In the genomic region with DNA sequence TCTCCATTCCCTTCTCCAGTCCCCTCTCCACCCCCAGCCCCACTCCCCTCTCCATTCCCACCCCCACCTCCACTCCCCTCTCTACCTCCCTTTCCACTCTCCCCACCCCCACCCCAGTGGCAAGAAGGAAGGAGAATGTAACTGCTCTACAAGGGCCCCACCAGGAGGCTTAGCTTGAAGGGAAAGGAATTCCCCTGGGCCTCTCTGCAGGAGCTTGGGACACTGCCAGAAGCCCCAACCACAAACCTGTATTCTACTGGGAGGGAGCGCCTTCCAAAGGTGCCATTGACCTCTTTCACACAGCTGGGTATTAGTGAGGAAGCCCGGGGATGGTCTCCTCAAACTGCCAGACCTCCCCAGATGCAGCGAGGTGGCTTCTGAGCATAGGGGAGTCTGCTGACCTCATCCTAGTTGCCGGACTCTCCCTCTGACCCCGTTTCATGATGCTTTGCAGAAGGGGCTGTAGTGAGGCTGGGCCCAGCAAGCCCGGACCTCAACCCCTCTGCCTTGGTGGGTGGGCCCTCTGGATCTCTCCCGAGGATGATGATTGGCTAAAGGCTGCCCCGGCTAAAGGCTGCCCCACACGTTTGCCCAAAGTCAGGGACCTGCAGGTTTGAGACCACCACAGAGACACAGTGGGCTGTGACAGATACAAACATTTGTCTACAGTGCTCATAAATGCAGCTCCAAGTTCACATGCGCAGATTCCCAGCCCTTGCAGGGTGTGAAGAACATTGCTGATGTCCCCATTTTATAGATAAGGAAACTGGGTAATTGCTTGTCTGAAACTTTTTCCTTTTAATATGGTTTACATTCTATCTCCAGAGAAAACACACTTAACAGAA, we compare ENCODE assay signal across 9 cellular contexts. TPM values are rescaled to one million over a fixed set of nuclear protein-coding genes. Genes with fewer than 3 reads are reported as not detected.
DNase-seq lines count a peak whose midpoint lies in the region; ATAC-seq, FAIRE-seq and TF ChIP-seq lines count a peak whose summit lies in the region.
"Had no signal": no experiment of that assay in that cellular context is flagged by ENCODE, and none has a peak within 500 bp of the region (broad histone marks: within the 10 kb centered on the region; RNA-seq: fewer than 3 reads in every experiment).

No MANE protein-coding gene starts in this region.

- no peak for TF ChIP-seq POLR2A in GM12892 (IDR thresholded peaks at IDR 0.05; ENCODE audit: low read depth, low read length)

- no peaks in the 10 kb centered on the region for H3K27me3 ChIP-seq in fibroblast of lung (ENCODE audit: control insufficient read depth, insufficient read depth, low read length)
- no peaks in the 10 kb centered on the region for H3K27me3 ChIP-seq in CD4-positive, alpha-beta T cell (ENCODE audit: control insufficient read depth, insufficient read depth, low read length)

- no peaks in the 10 kb centered on the region for H3K9me3 Mint-ChIP-seq in activated T-helper 2 cell treated with anti-CD3 and anti-CD28 coated beads, Interferon-gamma antibody, Interleukin-2, Interleukin-4, amounts not matched to agents 10 μg/mL and 5 μg/mL and 100 μg/mL, durations not matched to agents 14 hours and 24 hours and 36 hours
- H3K9me3 Mint-ChIP-seq in nephron progenitor cell, result no peaks in the 10 kb centered on the region
- no peaks in the 10 kb centered on the region for H3K9me3 Mint-ChIP-seq in CD4-positive, alpha-beta T cell

- peaks cover 7% of the 10 kb centered on the region for H3K79me2 ChIP-seq in fibroblast of lung (ENCODE audit: control insufficient read depth, insufficient read depth, low read length)

- no peak overlapping the region for H3K9ac ChIP-seq in fibroblast of lung (ENCODE audit: insufficient read depth, low read length)

- H3K4me3 Mint-ChIP-seq in activated T-helper 2 cell treated with anti-CD3 and anti-CD28 coated beads, Interferon-gamma antibody, Interleukin-2, Interleukin-4, amounts not matched to agents 10 μg/mL and 5 μg/mL and 100 μg/mL, durations not matched to agents 14 hours and 24 hours and 36 hours (ENCODE audit: low read depth), result no peak overlapping the region
- H3K4me3 Mint-ChIP-seq in nephron progenitor cell, result no peak overlapping the region
- no peak overlapping the region for H3K4me3 Mint-ChIP-seq in CD4-positive, alpha-beta T cell

- CTCF ChIA-PET in CD4-positive, alpha-beta T cell (lab: Charles Lee), result interaction anchor here (1.1 kb wide), 2 partner anchors 18 to 43 kb away, joined by 3 to 4 read pairs; no protein-coding TSS in a partner anchor

- H3K27ac ChIP-seq in fibroblast of lung (ENCODE audit: insufficient read depth, low read length), result no peak overlapping the region
- no peak overlapping the region for H3K27ac ChIP-seq in CD4-positive, alpha-beta T cell (ENCODE audit: low read depth, low read length)

- ATAC-seq in CD4-positive, alpha-beta T cell (ENCODE audit: poor library complexity), result no peak
- no peak for ATAC-seq in GM19397 (IDR thresholded peaks at IDR 0.05; ENCODE audit: unreplicated experiment)

- no peaks in the 10 kb centered on the region for H3K36me3 Mint-ChIP-seq in activated T-helper 2 cell treated with anti-CD3 and anti-CD28 coated beads, Interferon-gamma antibody, Interleukin-2, Interleukin-4, amounts not matched to agents 10 μg/mL and 5 μg/mL and 100 μg/mL, durations not matched to agents 14 hours and 24 hours and 36 hours (ENCODE audit: low read depth)
- H3K36me3 Mint-ChIP-seq in nephron progenitor cell (ENCODE audit: low read depth), result peaks cover 12% of the 10 kb centered on the region
- H3K36me3 Mint-ChIP-seq in CD4-positive, alpha-beta T cell (ENCODE audit: low read depth), result no peaks in the 10 kb centered on the region

- no peaks in the 10 kb centered on the region for H3K9me3 ChIP-seq in fibroblast of lung (ENCODE audit: control insufficient read depth, insufficient read depth, low read depth, low read length)
- H3K9me3 ChIP-seq in CD4-positive, alpha-beta T cell (ENCODE audit: control insufficient read depth, low read length), result no peaks in the 10 kb centered on the region
- H3K9me3 ChIP-seq: mucosa of descending colon had no signal

- no peak overlapping the region for H2AFZ ChIP-seq in fibroblast of lung (ENCODE audit: low read length)

- DNase-seq in GM12892 (ENCODE audit: insufficient read length) (no peak), NCI-H82 treated with DMSO at 0.1 percent for 48 hours (lab: John Stamatoyannopoulos, UW; ENCODE audit: unreplicated experiment) (peak; percentile 50), fibroblast of lung (ENCODE audit: low read depth in 2 of 2) (peak; percentile 46 to 86), retina (peak; percentile 69), nephron progenitor cell (no peak)
- no peak for DNase-seq in activated T-helper 2 cell treated with anti-CD3 and anti-CD28 coated beads, Interferon-gamma antibody, Interleukin-2, Interleukin-4, amounts not matched to agents 10 μg/mL and 5 μg/mL and 100 μg/mL, durations not matched to agents 14 hours and 24 hours and 36 hours (ENCODE audit: low spot score)
- no peak for DNase-seq in CD4-positive, alpha-beta T cell

- H3K36me3 ChIP-seq in fibroblast of lung (ENCODE audit: control insufficient read depth, insufficient read depth, low read length), result peaks cover 4% of the 10 kb centered on the region

- peak; percentile 44 for FAIRE-seq in GM12892 (lab: Jason Lieb, UNC)

- intact Hi-C loops in activated T-helper 2 cell treated with anti-CD3 and anti-CD28 coated beads, Interferon-gamma antibody, Interleukin-2, Interleukin-4, amounts not matched to agents 10 μg/mL and 5 μg/mL and 100 μg/mL, durations not matched to agents 14 hours and 24 hours and 36 hours (cut with micrococcal nuclease), result loop anchor here (1.0 to 2.0 kb wide), 2 partner anchors 17 to 43 kb away; a partner anchor contains a TSS
- intact Hi-C loops in CD4-positive, alpha-beta T cell (cut with DNase I, micrococcal nuclease), result loop anchor here in 1 of 2 experiments (1.0 to 5.0 kb wide), 2 partner anchors 43 to 1303 kb away; no protein-coding TSS in a partner anchor

- H3K27ac Mint-ChIP-seq in activated T-helper 2 cell treated with anti-CD3 and anti-CD28 coated beads, Interferon-gamma antibody, Interleukin-2, Interleukin-4, amounts not matched to agents 10 μg/mL and 5 μg/mL and 100 μg/mL, durations not matched to agents 14 hours and 24 hours and 36 hours, result no peak overlapping the region
- no peak overlapping the region for H3K27ac Mint-ChIP-seq in nephron progenitor cell
- no peak overlapping the region for H3K27ac Mint-ChIP-seq in CD4-positive, alpha-beta T cell

- H3K4me1 Mint-ChIP-seq in activated T-helper 2 cell treated with anti-CD3 and anti-CD28 coated beads, Interferon-gamma antibody, Interleukin-2, Interleukin-4, amounts not matched to agents 10 μg/mL and 5 μg/mL and 100 μg/mL, durations not matched to agents 14 hours and 24 hours and 36 hours (ENCODE audit: low read depth), result peaks cover 18% of the 10 kb centered on the region
- H3K4me1 Mint-ChIP-seq in nephron progenitor cell, result peaks cover 54% of the 10 kb centered on the region
- peaks cover 4% of the 10 kb centered on the region for H3K4me1 Mint-ChIP-seq in CD4-positive, alpha-beta T cell (ENCODE audit: low read depth)

- H3K4me1 ChIP-seq in fibroblast of lung (ENCODE audit: control insufficient read depth, extremely low read depth, insufficient read depth, low read length), result peaks cover 29% of the 10 kb centered on the region

- H3K4me2 ChIP-seq in fibroblast of lung (ENCODE audit: extremely low read depth, insufficient read depth, low read length), result peak overlapping the region; percentile 57

- POLR2A ChIA-PET in CD4-positive, alpha-beta T cell (lab: Charles Lee), result interaction anchor here (0.7 kb wide), 1 partner anchor 65 kb away, joined by 3 read pairs; no protein-coding TSS in a partner anchor

- H3K4me3 ChIP-seq in fibroblast of lung (replicated peaks in 1 of 4; ENCODE audit: control extremely low read depth in 1 of 4, insufficient read depth in 1 of 4, low read depth in 3 of 4, low read length in 4 of 4), result peak overlapping the region in 1 of 4 experiments; percentile 85
- H3K4me3 ChIP-seq: mucosa of descending colon had no signal

- H3K27me3 Mint-ChIP-seq in activated T-helper 2 cell treated with anti-CD3 and anti-CD28 coated beads, Interferon-gamma antibody, Interleukin-2, Interleukin-4, amounts not matched to agents 10 μg/mL and 5 μg/mL and 100 μg/mL, durations not matched to agents 14 hours and 24 hours and 36 hours (ENCODE audit: low read depth), result no peaks in the 10 kb centered on the region
- peaks cover 4% of the 10 kb centered on the region for H3K27me3 Mint-ChIP-seq in nephron progenitor cell (ENCODE audit: low read depth, poor library complexity)
- no peaks in the 10 kb centered on the region for H3K27me3 Mint-ChIP-seq in CD4-positive, alpha-beta T cell

- H4K20me1 ChIP-seq in fibroblast of lung (ENCODE audit: control insufficient read depth, extremely low read depth, insufficient read depth, low read length), result no peaks in the 10 kb centered on the region

- no peak for TF ChIP-seq CTCF in fibroblast of lung (conservative IDR thresholded peaks at IDR 0.05 in 1 of 2, IDR thresholded peaks at IDR 0.05 in 1 of 2; ENCODE audit: low read depth in 1 of 2, low read length in 2 of 2)
- no peak for TF ChIP-seq CTCF in nephron progenitor cell (IDR thresholded peaks at IDR 0.05)
- TF ChIP-seq CTCF in CD4-positive, alpha-beta T cell (IDR thresholded peaks at IDR 0.05), result no peak

RNA-seq across cellular contexts. Expression of a gene that starts 2.9 kb away (rescaled TPM):
- 4.2 TPM for polyA plus RNA-seq in GM12892 (2012; ENCODE audit: missing spikeins)
- total RNA-seq in fibroblast of lung, result 97.3 and 120 TPM in 2 replicates
- polyA plus RNA-seq in fibroblast of lung, result 18.7 and 30.3 TPM in 2 replicates
- polyA plus RNA-seq in fibroblast of lung (2012), result 20.9 and 34.2 TPM in 2 replicates
- polyA minus RNA-seq in fibroblast of lung (ENCODE audit: low replicate concordance), result 58.2 and 85.1 TPM in 2 replicates
- 0.64 and 1.5 TPM in 2 replicates for total RNA-seq in activated T-helper 2 cell treated with anti-CD3 and anti-CD28 coated beads, Interferon-gamma antibody, Interleukin-2, Interleukin-4, amounts not matched to agents 10 μg/mL and 5 μg/mL and 100 μg/mL, durations not matched to agents 14 hours and 24 hours and 36 hours
- total RNA-seq in CD4-positive, alpha-beta T cell, result not detected

RNA-seq across cellular contexts. Expression of a gene that starts 16.1 kb away (rescaled TPM):
- 29.4 TPM for polyA plus RNA-seq in GM12892 (2012; ENCODE audit: missing spikeins)
- total RNA-seq in fibroblast of lung, result 5.4 and 11.4 TPM in 2 replicates
- 2.5 and 6.4 TPM in 2 replicates for polyA plus RNA-seq in fibroblast of lung
- 3.5 and 8.7 TPM in 2 replicates for polyA plus RNA-seq in fibroblast of lung (2012)
- 3.7 and 8.6 TPM in 2 replicates for polyA minus RNA-seq in fibroblast of lung (ENCODE audit: low replicate concordance)
- total RNA-seq in activated T-helper 2 cell treated with anti-CD3 and anti-CD28 coated beads, Interferon-gamma antibody, Interleukin-2, Interleukin-4, amounts not matched to agents 10 μg/mL and 5 μg/mL and 100 μg/mL, durations not matched to agents 14 hours and 24 hours and 36 hours, result 0.66 and 1.7 TPM in 2 replicates
- total RNA-seq in CD4-positive, alpha-beta T cell, result 1 to 10 TPM in 1 of 2 experiments, under 1 TPM in 1; 0.88 to 1.4 TPM

RNA-seq across cellular contexts. Expression of a gene that starts 25.0 kb away (rescaled TPM):
- 34.9 TPM for polyA plus RNA-seq in GM12892 (2012; ENCODE audit: missing spikeins)
- 14.6 and 23.0 TPM in 2 replicates for total RNA-seq in fibroblast of lung
- 10.9 and 16.0 TPM in 2 replicates for polyA plus RNA-seq in fibroblast of lung
- 11.3 and 14.5 TPM in 2 replicates for polyA plus RNA-seq in fibroblast of lung (2012)
- polyA minus RNA-seq in fibroblast of lung (ENCODE audit: low replicate concordance), result 0.44 and 0.75 TPM in 2 replicates
- total RNA-seq in activated T-helper 2 cell treated with anti-CD3 and anti-CD28 coated beads, Interferon-gamma antibody, Interleukin-2, Interleukin-4, amounts not matched to agents 10 μg/mL and 5 μg/mL and 100 μg/mL, durations not matched to agents 14 hours and 24 hours and 36 hours, result 24.6 and 25.6 TPM in 2 replicates
- total RNA-seq in CD4-positive, alpha-beta T cell, result 10 to 100 TPM; 14.1 to 15.3 TPM

Comparison
In these comparisons a context has a peak if more than half of its experiments do, and no peak if none do; other contexts are left out.
1. DNase-seq: peak in NCI-H82 treated with DMSO at 0.1 percent for 48 hours (single experiment), fibroblast of lung (2 of 2) and retina (single experiment); none in GM12892 (single experiment), activated T-helper 2 cell treated with anti-CD3 and anti-CD28 coated beads, Interferon-gamma antibody, Interleukin-2, Interleukin-4, amounts not matched to agents 10 μg/mL and 5 μg/mL and 100 μg/mL, durations not matched to agents 14 hours and 24 hours and 36 hours (single experiment), nephron progenitor cell (single experiment) and CD4-positive, alpha-beta T cell (0 of 10).
2. RNA of a gene that starts 2.9 kb away (total RNA-seq): 97.3 to 120 TPM in fibroblast of lung; 0.64 to 1.5 TPM in activated T-helper 2 cell treated with anti-CD3 and anti-CD28 coated beads, Interferon-gamma antibody, Interleukin-2, Interleukin-4, amounts not matched to agents 10 μg/mL and 5 μg/mL and 100 μg/mL, durations not matched to agents 14 hours and 24 hours and 36 hours and not detected in CD4-positive, alpha-beta T cell; every median in the first group is over 10 times any median in the second.